18 cellular contexts compared by ENCODE assay signal in the genomic region with DNA sequence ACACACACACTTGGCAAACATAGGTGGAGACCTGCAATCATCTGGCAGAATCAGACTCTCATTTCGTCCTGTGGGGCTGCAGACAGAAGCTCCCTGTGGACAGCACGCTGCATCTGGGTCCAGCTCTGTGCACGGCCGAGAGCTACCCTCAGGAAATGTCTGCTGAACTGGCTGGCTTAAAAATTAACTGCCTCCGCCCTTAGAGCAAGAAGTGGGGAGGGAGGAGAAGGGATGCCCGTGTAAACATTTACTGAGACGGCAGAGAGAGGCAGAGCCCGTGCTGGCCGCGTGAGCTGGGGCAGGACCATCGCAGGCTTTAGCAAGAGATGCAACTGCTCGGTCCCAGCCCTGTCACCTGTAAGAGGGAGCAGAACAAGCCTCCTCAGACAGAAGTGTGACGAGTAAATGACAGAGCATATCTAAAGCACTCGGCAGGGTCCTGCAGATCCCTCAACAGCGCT.
DNase-seq lines count a peak whose midpoint lies in the region; ATAC-seq and TF ChIP-seq lines count a peak whose summit lies in the region.
"Had no signal": no experiment of that assay in that cellular context is flagged by ENCODE, and none has a peak within 500 bp of the region (broad histone marks: within the 10 kb centered on the region; RNA-seq: fewer than 3 reads in every experiment).

No MANE protein-coding gene starts in this region.

- H2AFZ ChIP-seq in smooth muscle cell (ENCODE audit: low read depth), result no peak overlapping the region

- H3K36me3 ChIP-seq in right lobe of liver (peaks cover 0 to 11% (median 0%) of the 10 kb centered on the region in 4 donors), smooth muscle cell (ENCODE audit: low read depth) (no peaks in the 10 kb centered on the region)

- intact Hi-C loops in activated B cell treated with CpG ODN at 0.5 μM for 24 hours (cut with micrococcal nuclease), result no loop called here
- intact Hi-C loops in right lobe of liver (cut with DNase I), result no loop called here
- intact Hi-C loops in activated CD8-positive, alpha-beta T cell treated with anti-CD3 and anti-CD28 coated beads for 36 hours (cut with micrococcal nuclease), result no loop called here
- intact Hi-C loops in activated T-helper 2 cell treated with anti-CD3 and anti-CD28 coated beads, Interferon-gamma antibody, Interleukin-2, Interleukin-4, amounts not matched to agents 10 μg/mL and 5 μg/mL and 100 μg/mL, durations not matched to agents 14 hours and 24 hours and 36 hours (cut with micrococcal nuclease), result no loop called here

- H3K27ac ChIP-seq in right lobe of liver (peak overlapping the region in 2 of 3 donors; percentile 3 to 83), smooth muscle cell (ENCODE audit: low read depth) (peak overlapping the region; percentile 96)
- H3K27ac ChIP-seq: HL-60 had no signal

- H3K27me3 Mint-ChIP-seq in activated B cell treated with CpG ODN at 0.5 μM for 24 hours, result no peaks in the 10 kb centered on the region
- H3K27me3 Mint-ChIP-seq in activated CD8-positive, alpha-beta T cell treated with anti-CD3 and anti-CD28 coated beads for 36 hours, result no peaks in the 10 kb centered on the region
- peaks cover 2% of the 10 kb centered on the region for H3K27me3 Mint-ChIP-seq in activated T-helper 2 cell treated with anti-CD3 and anti-CD28 coated beads, Interferon-gamma antibody, Interleukin-2, Interleukin-4, amounts not matched to agents 10 μg/mL and 5 μg/mL and 100 μg/mL, durations not matched to agents 14 hours and 24 hours and 36 hours (ENCODE audit: low read depth)

- 23% methylated on average over 11 of the region's 15 CpGs for WGBS in right lobe of liver (ENCODE audit: insufficient coverage, low coverage, low lambda C conversion rate, missing lambda C conversion rate)
- WGBS in smooth muscle cell (ENCODE audit: low lambda C conversion rate), result 50% methylated on average over 15 of the region's 15 CpGs

- POLR2A ChIA-PET in activated B cell treated with CpG ODN at 0.5 μM for 24 hours (lab: Charles Lee), result no interaction called here
- POLR2A ChIA-PET in activated CD8-positive, alpha-beta T cell treated with anti-CD3 and anti-CD28 coated beads for 36 hours (lab: Charles Lee), result no interaction called here

- TF ChIP-seq CTCF in activated B cell treated with CpG ODN at 0.5 μM for 24 hours (IDR thresholded peaks at IDR 0.05) (no peak), right lobe of liver (IDR thresholded peaks at IDR 0.05) (no peak), smooth muscle cell (IDR thresholded peaks at IDR 0.05; ENCODE audit: borderline replicate concordance, insufficient read depth, poor library complexity, severe bottlenecking) (no peak)
- no peak for TF ChIP-seq CTCF in activated CD8-positive, alpha-beta T cell treated with anti-CD3 and anti-CD28 coated beads for 36 hours (IDR thresholded peaks at IDR 0.05)

- ATAC-seq in activated B cell treated with CpG ODN at 0.5 μM for 24 hours (ENCODE audit: low read depth) (no peak), right lobe of liver (peak; percentile 66 to 87 (median 78)), HG02610 (IDR thresholded peaks at IDR 0.05; ENCODE audit: unreplicated experiment) (no peak)
- no peak for ATAC-seq in activated CD8-positive, alpha-beta T cell treated with anti-CD3 and anti-CD28 coated beads for 36 hours
- ATAC-seq: natural killer cell treated with Interleukin-12 subunit alpha and Interleukin-12 subunit beta and Interleukin-15 and Interleukin-18, amount 100 ng/mL, for 72 hours; stimulated activated naive CD8-positive, alpha-beta T cell treated with anti-CD3 and anti-CD28 coated beads, Interleukin-15, amount 100 ng/mL, for 72 hours had no signal

- H3K9me3 Mint-ChIP-seq in activated B cell treated with CpG ODN at 0.5 μM for 24 hours, result no peaks in the 10 kb centered on the region
- no peaks in the 10 kb centered on the region for H3K9me3 Mint-ChIP-seq in activated CD8-positive, alpha-beta T cell treated with anti-CD3 and anti-CD28 coated beads for 36 hours
- H3K9me3 Mint-ChIP-seq in activated T-helper 2 cell treated with anti-CD3 and anti-CD28 coated beads, Interferon-gamma antibody, Interleukin-2, Interleukin-4, amounts not matched to agents 10 μg/mL and 5 μg/mL and 100 μg/mL, durations not matched to agents 14 hours and 24 hours and 36 hours, result no peaks in the 10 kb centered on the region
- H3K9me3 Mint-ChIP-seq: natural killer cell treated with Interleukin-12 subunit alpha and Interleukin-12 subunit beta and Interleukin-15 and Interleukin-18, amount 100 ng/mL, for 72 hours; stimulated activated naive CD8-positive, alpha-beta T cell treated with anti-CD3 and anti-CD28 coated beads, Interleukin-15, amount 100 ng/mL, for 72 hours; T-helper 2 cell treated with Interferon-gamma antibody and Interleukin-4, amounts not matched to agents 5 μg/mL and 100 μg/mL, for 36 hours had no signal

- DNase-seq in DMS53 treated with DMSO at 0.1 percent for 48 hours (lab: John Stamatoyannopoulos, UW; ENCODE audit: unreplicated experiment), result peak; percentile 67
- no peak for DNase-seq in activated B cell treated with CpG ODN at 0.5 μM for 24 hours
- DNase-seq in right lobe of liver, result peak; percentile 83 to 93 (median 92)
- DNase-seq in smooth muscle cell (lab: John Stamatoyannopoulos, UW; ENCODE audit: unreplicated experiment), result no peak
- DNase-seq in activated CD8-positive, alpha-beta T cell treated with anti-CD3 and anti-CD28 coated beads for 36 hours, result no peak
- DNase-seq in activated T-helper 2 cell treated with anti-CD3 and anti-CD28 coated beads, Interferon-gamma antibody, Interleukin-2, Interleukin-4, amounts not matched to agents 10 μg/mL and 5 μg/mL and 100 μg/mL, durations not matched to agents 14 hours and 24 hours and 36 hours (ENCODE audit: low spot score), result no peak
- no peak for DNase-seq in SIG-M5 treated with dmso at 0.1 percent for 504 hours (lab: John Stamatoyannopoulos, UW; ENCODE audit: unreplicated experiment)
- DNase-seq: activated T-cell treated with anti-CD3 and anti-CD28 coated beads, Interleukin-2, amount 50 U/mL, for 48 hours; DND-41; head of caudate nucleus; NCI-H187; NCI-H526 treated with DMSO at 0.1 percent for 48 hours; stimulated activated naive CD8-positive, alpha-beta T cell treated with anti-CD3 and anti-CD28 coated beads, Interleukin-15, amount 100 ng/mL, for 72 hours had no signal

- H4K20me1 ChIP-seq in smooth muscle cell (ENCODE audit: low read depth), result no peaks in the 10 kb centered on the region

- H3K4me3 ChIP-seq in right lobe of liver (no peak overlapping the region), smooth muscle cell (no peak overlapping the region)
- H3K4me3 ChIP-seq: HAP-1 had no signal

- H3K27ac Mint-ChIP-seq in activated B cell treated with CpG ODN at 0.5 μM for 24 hours, result peak overlapping the region; percentile 69
- H3K27ac Mint-ChIP-seq in activated CD8-positive, alpha-beta T cell treated with anti-CD3 and anti-CD28 coated beads for 36 hours, result no peak overlapping the region
- no peak overlapping the region for H3K27ac Mint-ChIP-seq in activated T-helper 2 cell treated with anti-CD3 and anti-CD28 coated beads, Interferon-gamma antibody, Interleukin-2, Interleukin-4, amounts not matched to agents 10 μg/mL and 5 μg/mL and 100 μg/mL, durations not matched to agents 14 hours and 24 hours and 36 hours
- H3K27ac Mint-ChIP-seq: natural killer cell treated with Interleukin-12 subunit alpha and Interleukin-12 subunit beta and Interleukin-15 and Interleukin-18, amount 100 ng/mL, for 72 hours; stimulated activated naive CD8-positive, alpha-beta T cell treated with anti-CD3 and anti-CD28 coated beads, Interleukin-15, amount 100 ng/mL, for 72 hours; T-helper 2 cell treated with Interferon-gamma antibody and Interleukin-4, amounts not matched to agents 5 μg/mL and 100 μg/mL, for 36 hours had no signal

- peaks cover 74% of the 10 kb centered on the region for H3K79me2 ChIP-seq in smooth muscle cell (ENCODE audit: low read depth)

- H3K4me2 ChIP-seq in smooth muscle cell, result peak overlapping the region; percentile 46

- CTCF ChIA-PET in activated B cell treated with CpG ODN at 0.5 μM for 24 hours (lab: Charles Lee), result no interaction called here
- CTCF ChIA-PET in activated CD8-positive, alpha-beta T cell treated with anti-CD3 and anti-CD28 coated beads for 36 hours (lab: Charles Lee), result no interaction called here

- TF ChIP-seq POLR2A in right lobe of liver (IDR thresholded peaks at IDR 0.05), result no peak

- H3K4me1 ChIP-seq in right lobe of liver, result peaks cover 3 to 51% (median 25%) of the 10 kb centered on the region in 4 donors
- H3K4me1 ChIP-seq in smooth muscle cell (ENCODE audit: low read depth), result peaks cover 46% of the 10 kb centered on the region

- H3K4me1 Mint-ChIP-seq in activated B cell treated with CpG ODN at 0.5 μM for 24 hours, result peaks cover 59% of the 10 kb centered on the region
- no peaks in the 10 kb centered on the region for H3K4me1 Mint-ChIP-seq in activated CD8-positive, alpha-beta T cell treated with anti-CD3 and anti-CD28 coated beads for 36 hours (ENCODE audit: low read depth)
- peaks cover 5% of the 10 kb centered on the region for H3K4me1 Mint-ChIP-seq in activated T-helper 2 cell treated with anti-CD3 and anti-CD28 coated beads, Interferon-gamma antibody, Interleukin-2, Interleukin-4, amounts not matched to agents 10 μg/mL and 5 μg/mL and 100 μg/mL, durations not matched to agents 14 hours and 24 hours and 36 hours (ENCODE audit: low read depth)

- peaks cover 5% of the 10 kb centered on the region for H3K36me3 Mint-ChIP-seq in activated B cell treated with CpG ODN at 0.5 μM for 24 hours (ENCODE audit: low read depth)
- H3K36me3 Mint-ChIP-seq in activated CD8-positive, alpha-beta T cell treated with anti-CD3 and anti-CD28 coated beads for 36 hours (ENCODE audit: low read depth), result no peaks in the 10 kb centered on the region
- H3K36me3 Mint-ChIP-seq in activated T-helper 2 cell treated with anti-CD3 and anti-CD28 coated beads, Interferon-gamma antibody, Interleukin-2, Interleukin-4, amounts not matched to agents 10 μg/mL and 5 μg/mL and 100 μg/mL, durations not matched to agents 14 hours and 24 hours and 36 hours (ENCODE audit: low read depth), result no peaks in the 10 kb centered on the region
- H3K36me3 Mint-ChIP-seq: natural killer cell treated with Interleukin-12 subunit alpha and Interleukin-12 subunit beta and Interleukin-15 and Interleukin-18, amount 100 ng/mL, for 72 hours had no signal

- H3K4me3 Mint-ChIP-seq in activated B cell treated with CpG ODN at 0.5 μM for 24 hours, result no peak overlapping the region
- no peak overlapping the region for H3K4me3 Mint-ChIP-seq in activated CD8-positive, alpha-beta T cell treated with anti-CD3 and anti-CD28 coated beads for 36 hours
- H3K4me3 Mint-ChIP-seq in activated T-helper 2 cell treated with anti-CD3 and anti-CD28 coated beads, Interferon-gamma antibody, Interleukin-2, Interleukin-4, amounts not matched to agents 10 μg/mL and 5 μg/mL and 100 μg/mL, durations not matched to agents 14 hours and 24 hours and 36 hours (ENCODE audit: low read depth), result no peak overlapping the region
- H3K4me3 Mint-ChIP-seq: natural killer cell treated with Interleukin-12 subunit alpha and Interleukin-12 subunit beta and Interleukin-15 and Interleukin-18, amount 100 ng/mL, for 72 hours; stimulated activated naive CD8-positive, alpha-beta T cell treated with anti-CD3 and anti-CD28 coated beads, Interleukin-15, amount 100 ng/mL, for 72 hours; T-helper 2 cell treated with Interferon-gamma antibody and Interleukin-4, amounts not matched to agents 5 μg/mL and 100 μg/mL, for 36 hours had no signal

- no peaks in the 10 kb centered on the region for H3K27me3 ChIP-seq in right lobe of liver
- no peaks in the 10 kb centered on the region for H3K27me3 ChIP-seq in smooth muscle cell (ENCODE audit: low read depth)

- peaks cover 22% of the 10 kb centered on the region for H3F3A ChIP-seq in smooth muscle cell (ENCODE audit: low read depth)

- H3K9me3 ChIP-seq in right lobe of liver, result no peaks in the 10 kb centered on the region
- H3K9me3 ChIP-seq in smooth muscle cell (replicated peaks; ENCODE audit: low read depth), result no peaks in the 10 kb centered on the region
- H3K9me3 ChIP-seq: HAP-1 had no signal

- H3K9ac ChIP-seq in smooth muscle cell (ENCODE audit: low read depth), result no peak overlapping the region

Comparison
In these comparisons a context has a peak if more than half of its experiments do, and no peak if none do; other contexts are left out.
1. DNase-seq: peak in DMS53 treated with DMSO at 0.1 percent for 48 hours (single experiment) and right lobe of liver (3 of 3); none in activated B cell treated with CpG ODN at 0.5 μM for 24 hours (single experiment), smooth muscle cell (single experiment), activated CD8-positive, alpha-beta T cell treated with anti-CD3 and anti-CD28 coated beads for 36 hours (single experiment), activated T-helper 2 cell treated with anti-CD3 and anti-CD28 coated beads, Interferon-gamma antibody, Interleukin-2, Interleukin-4, amounts not matched to agents 10 μg/mL and 5 μg/mL and 100 μg/mL, durations not matched to agents 14 hours and 24 hours and 36 hours (single experiment) and SIG-M5 treated with dmso at 0.1 percent for 504 hours (single experiment).
2. ATAC-seq: peak in right lobe of liver (4 of 4); none in activated B cell treated with CpG ODN at 0.5 μM for 24 hours (single experiment), HG02610 (single experiment) and activated CD8-positive, alpha-beta T cell treated with anti-CD3 and anti-CD28 coated beads for 36 hours (single experiment).